In the genomic region with DNA sequence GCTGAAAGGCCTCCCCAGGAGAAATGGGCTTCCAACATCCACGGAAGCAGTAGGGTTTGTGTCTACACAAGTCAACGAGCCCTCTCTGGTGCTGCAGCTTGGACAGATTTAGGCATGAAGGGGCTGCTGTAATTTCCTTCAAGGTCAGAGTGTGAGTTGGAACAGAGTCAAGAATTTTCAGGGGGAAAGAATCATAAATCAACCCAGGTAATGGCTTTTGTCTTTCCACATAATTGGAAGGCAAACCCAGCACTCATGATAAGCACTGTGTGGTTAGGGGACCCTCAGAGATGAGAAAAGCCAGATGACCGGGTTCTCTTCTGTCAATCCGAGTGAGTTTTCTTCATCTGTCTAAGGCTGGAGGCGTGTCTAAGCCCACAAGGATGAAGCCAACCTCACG, we compare ENCODE assay signal across 7 cellular contexts.
"Had no signal": no experiment of that assay in that cellular context is flagged by ENCODE, and none has a peak within 500 bp of the region (broad histone marks: within the 10 kb centered on the region; RNA-seq: fewer than 3 reads in every experiment).

No MANE protein-coding gene starts in this region.

- FAIRE-seq: H1, H54, HepG2 had no signal

- DNase-seq: H9, HCEC 1CT, KBM-7 had no signal

- ATAC-seq: GM23338, HepG2 had no signal
